Comparison of ENCODE assay signal across 9 cellular contexts in genomic region chrX:101595739-101596419, GRCh38. TPM values are rescaled to one million over a fixed set of nuclear protein-coding genes. Genes with fewer than 3 reads are reported as not detected.
A peak's percentile ranks its signal among the peaks of the same experiment; 100 is the strongest.
DNase-seq lines count a peak whose midpoint lies in the region; ATAC-seq, FAIRE-seq and TF ChIP-seq lines count a peak whose summit lies in the region.
"Had no signal": no experiment of that assay in that cellular context is flagged by ENCODE, and none has a peak within 500 bp of the region (broad histone marks: within the 10 kb centered on the region; RNA-seq: fewer than 3 reads in every experiment).

No MANE protein-coding gene starts in this region.

- TF ChIP-seq POLR2A in breast epithelium (IDR thresholded peaks at IDR 0.05) (no peak), stomach (IDR thresholded peaks at IDR 0.05) (no peak)

- peak in 2 of 3 donors; percentile 63 to 76 for TF ChIP-seq CTCF in breast epithelium (IDR thresholded peaks at IDR 0.05)
- TF ChIP-seq CTCF in stomach (IDR thresholded peaks at IDR 0.05): peak in 5 of 7 experiments; percentile 27 to 65 (median 53)

- no peaks in the 10 kb centered on the region for H3K36me3 ChIP-seq in breast epithelium
- no peaks in the 10 kb centered on the region for H3K36me3 ChIP-seq in stomach

- TF ChIP-seq EP300 in stomach (IDR thresholded peaks at IDR 0.05): no peak

- intact Hi-C loops in breast epithelium (cut with DNase I; ENCODE audit: low total_unique reads) (no loop called here), stomach (cut with DNase I; ENCODE audit: low total_unique reads) (loop anchor here (10.0 kb wide), 1 partner anchor 199 kb away; no protein-coding TSS in a partner anchor)

- H3K4me1 ChIP-seq in breast epithelium: no peaks in the 10 kb centered on the region
- no peaks in the 10 kb centered on the region for H3K4me1 ChIP-seq in stomach

- H3K4me3 ChIP-seq in breast epithelium (no peak overlapping the region), stomach (no peak overlapping the region)

- no peak overlapping the region for H3K27ac ChIP-seq in breast epithelium
- H3K27ac ChIP-seq in stomach: no peak overlapping the region

- peak; percentile 97 for FAIRE-seq in islet of Langerhans (lab: Jason Lieb, UNC)

- H3K9me3 ChIP-seq in breast epithelium (no peaks in the 10 kb centered on the region), stomach (no peaks in the 10 kb centered on the region)

- peak; percentile 99 for ATAC-seq in GM21717 (IDR thresholded peaks at IDR 0.05; ENCODE audit: unreplicated experiment)

- peak; percentile 17 for DNase-seq in stimulated activated CD4-positive, alpha-beta T cell treated with anti-CD3 and anti-CD28 coated beads, Interleukin-2, amount 100 ng/mL, for 4 hours (ENCODE audit: low read depth)
- no peak for DNase-seq in stimulated activated CD4-positive, alpha-beta T cell treated with anti-CD3 and anti-CD28 coated beads, Interleukin-4, amount 100 ng/mL, for 1 hour
- DNase-seq in HT-29 (ENCODE audit: low spot score) (peak; percentile 64), OCI-M1 (lab: John Stamatoyannopoulos, UW) (peak; percentile 77), breast epithelium (ENCODE audit: low spot score in 2 of 2) (no peak), stomach (no peak)

- H3K27me3 ChIP-seq in breast epithelium (peaks cover 0 to 37% of the 10 kb centered on the region in 2 donors), stomach (peaks cover 0 to 12% (median 0%) of the 10 kb centered on the region in 3 donors)

- WGBS in stomach, 5 donors: 4 to 13% (median 10%) methylated on average over 5 of the region's 5 CpGs

RNA-seq across cellular contexts. Expression of gene ARMCX6, which starts 21.9 kb away (rescaled TPM):
- total RNA-seq in HT-29 (2014; rRNA removed; shearing (Covaris generic)): 9.2 and 10.0 TPM in 2 replicates
- 10 to 100 TPM in 2 of 3 donors, 1 to 10 TPM in 1; 9.9 to 39.2 (median 23.6) TPM for total RNA-seq in breast epithelium
- 10 to 100 TPM in 1 of 5 donors, 1 to 10 TPM in 3, under 1 TPM in 1; 0.45 to 20.6 (median 7.0) TPM for total RNA-seq in stomach
- 10 to 100 TPM; 19.5 to 23.2 (median 19.9) TPM for polyA plus RNA-seq in stomach

RNA-seq across cellular contexts. Expression of gene ARMCX3, which starts 27.1 kb away (rescaled TPM):
- total RNA-seq in HT-29 (2014; rRNA removed; shearing (Covaris generic)): 9.2 and 11.3 TPM in 2 replicates
- total RNA-seq in breast epithelium (10 to 100 TPM; 42.7 to 63.5 (median 50.1) TPM), stomach (10 to 100 TPM; 10.7 to 79.1 (median 21.0) TPM)
- 10 to 100 TPM; 15.6 to 25.8 (median 24.5) TPM for polyA plus RNA-seq in stomach

RNA-seq across cellular contexts. Expression of gene ARMCX1, which starts 45.5 kb away (rescaled TPM):
- not detected in 2 replicates for total RNA-seq in HT-29 (2014; rRNA removed; shearing (Covaris generic))
- total RNA-seq in breast epithelium: 10 to 100 TPM; 28.5 to 43.4 (median 36.9) TPM
- 10 to 100 TPM in 3 of 5 donors, 1 to 10 TPM in 2; 2.8 to 72.8 (median 18.2) TPM for total RNA-seq in stomach
- 10 to 100 TPM in 2 of 3 donors, 1 to 10 TPM in 1; 9.5 to 13.0 (median 10.8) TPM for polyA plus RNA-seq in stomach
- polyA plus RNA-seq: IgD-negative memory B cell had no signal

Comparison
In these comparisons a context has a peak if more than half of its experiments do, and no peak if none do; other contexts are left out.
1. DNase-seq: peak in stimulated activated CD4-positive, alpha-beta T cell treated with anti-CD3 and anti-CD28 coated beads, Interleukin-2, amount 100 ng/mL, for 4 hours (single experiment), HT-29 (single experiment) and OCI-M1 (single experiment); none in stimulated activated CD4-positive, alpha-beta T cell treated with anti-CD3 and anti-CD28 coated beads, Interleukin-4, amount 100 ng/mL, for 1 hour (single experiment), breast epithelium (0 of 2) and stomach (single experiment).